In the genomic region with DNA sequence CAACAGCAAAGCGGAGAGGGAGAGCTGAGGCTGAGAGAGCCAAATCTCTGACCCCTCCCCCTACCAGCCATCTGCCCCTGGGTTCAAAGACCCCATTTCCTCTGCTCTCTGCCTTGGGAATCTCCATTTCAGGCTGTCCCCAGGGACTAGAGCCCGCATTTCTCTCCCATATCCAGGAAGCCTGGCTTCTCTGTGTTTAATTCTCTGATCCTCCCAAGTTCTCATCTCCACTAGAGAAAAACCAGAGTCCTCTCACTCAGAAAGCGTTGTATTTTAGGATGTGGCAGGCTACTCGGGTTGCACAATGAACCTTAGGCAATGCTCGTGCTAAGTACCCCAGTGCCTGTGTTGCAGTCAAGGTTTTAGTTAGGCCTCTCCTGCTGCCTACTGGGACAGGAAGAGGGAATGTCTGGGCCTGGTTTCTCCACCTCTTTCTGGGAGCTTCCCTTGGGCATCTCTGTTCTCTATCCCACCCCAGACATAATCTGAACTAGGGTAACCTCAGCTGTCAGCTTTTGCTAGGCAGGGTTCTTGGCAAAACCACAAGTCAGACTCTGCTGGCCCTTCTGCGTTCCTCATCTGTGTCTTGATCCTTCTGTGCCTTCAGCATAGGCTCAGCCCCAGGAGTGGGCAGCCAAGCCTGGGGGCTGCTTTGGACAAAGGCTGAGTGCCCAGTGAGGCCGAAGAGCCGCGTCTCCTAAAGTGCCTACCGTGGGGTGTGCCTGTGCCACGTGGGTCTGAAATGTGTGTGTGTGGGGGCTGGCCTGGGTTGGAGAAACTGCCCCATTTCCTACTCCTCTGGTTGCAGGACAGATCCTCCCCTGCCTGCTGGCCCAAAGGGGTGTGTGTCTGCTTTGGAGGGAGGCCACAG, we compare ENCODE assay signal across 8 cellular contexts.
DNase-seq lines count a peak whose midpoint lies in the region; ATAC-seq, FAIRE-seq and TF ChIP-seq lines count a peak whose summit lies in the region.

No MANE protein-coding gene starts in this region.

- no peaks in the 10 kb centered on the region for H4K20me1 ChIP-seq in K562 (replicated peaks; ENCODE audit: control insufficient read depth, insufficient read depth, low read length)

- no peak overlapping the region for H3K4me2 ChIP-seq in K562 (ENCODE audit: insufficient read depth, low read length)

- H3K36me3 ChIP-seq in K562 (ENCODE audit: control insufficient read depth, insufficient read depth, low read length) (no peaks in the 10 kb centered on the region), mucosa of rectum (ENCODE audit: control insufficient read depth in 2 of 2, insufficient read depth in 2 of 2, low read length in 2 of 2) (peaks cover 9 to 15% of the 10 kb centered on the region in 2 donors)

- CTCF ChIA-PET in K562 (lab: Yijun Ruan, JAX; ENCODE audit: low intra/inter-chr PET ratio) = no interaction called here
- CTCF ChIA-PET in activated CD8-positive, alpha-beta T cell treated with anti-CD3 and anti-CD28 coated beads for 36 hours (lab: Charles Lee) = no interaction called here

- no peak overlapping the region for H2AFZ ChIP-seq in K562 (ENCODE audit: low read depth, low read length)

- no peaks in the 10 kb centered on the region for H3K9me3 ChIP-seq in K562 (replicated peaks; ENCODE audit: control insufficient read depth, insufficient read depth, low read depth, low read length)
- no peaks in the 10 kb centered on the region for H3K9me3 ChIP-seq in mucosa of rectum (ENCODE audit: control insufficient read depth in 2 of 2, low read length in 2 of 2)

- H3K4me1 Mint-ChIP-seq in activated CD8-positive, alpha-beta T cell treated with anti-CD3 and anti-CD28 coated beads for 36 hours (ENCODE audit: low read depth) = peaks cover 22% of the 10 kb centered on the region

- no peak overlapping the region for H3K4me3 Mint-ChIP-seq in activated CD8-positive, alpha-beta T cell treated with anti-CD3 and anti-CD28 coated beads for 36 hours

- ATAC-seq in K562 = peak; percentile 42; the same call in 2 of the 3 replicates
- no peak for ATAC-seq in GM21526 (IDR thresholded peaks at IDR 0.05; ENCODE audit: low FRiP score, unreplicated experiment)
- ATAC-seq in GM18519 (IDR thresholded peaks at IDR 0.05; ENCODE audit: low FRiP score, unreplicated experiment) = no peak
- ATAC-seq in HG03469 (IDR thresholded peaks at IDR 0.05; ENCODE audit: unreplicated experiment) = no peak
- ATAC-seq in activated CD8-positive, alpha-beta T cell treated with anti-CD3 and anti-CD28 coated beads for 36 hours = no peak

- BruUV-seq in K562 (replicated peaks; lab: Mats Ljungman, UMichigan) = no TSS peak

- no peaks in the 10 kb centered on the region for H3K27me3 Mint-ChIP-seq in activated CD8-positive, alpha-beta T cell treated with anti-CD3 and anti-CD28 coated beads for 36 hours

- TF ChIP-seq POLR2A in K562 (conservative IDR thresholded peaks at IDR 0.05) = no peak

- peaks cover 9% of the 10 kb centered on the region for H3K36me3 Mint-ChIP-seq in activated CD8-positive, alpha-beta T cell treated with anti-CD3 and anti-CD28 coated beads for 36 hours (ENCODE audit: low read depth)

- no peaks in the 10 kb centered on the region for H3K79me2 ChIP-seq in K562 (ENCODE audit: control insufficient read depth, insufficient read depth, low read length)

- H3K4me1 ChIP-seq in K562 (replicated peaks in 1 of 2; ENCODE audit: control insufficient read depth in 2 of 2, insufficient read depth in 2 of 2, low read length in 2 of 2) = peaks cover 5 to 9% of the 10 kb centered on the region in 2 experiments; a peak in 2 of 5 replicates
- H3K4me1 ChIP-seq in mucosa of rectum (ENCODE audit: control insufficient read depth in 2 of 2, insufficient read depth in 2 of 2, low read length in 2 of 2) = peaks cover 27 to 31% of the 10 kb centered on the region in 2 donors

- in situ Hi-C loops in K562 (cut with MboI) = no loop called here

- H3K4me3 ChIP-seq in K562 (no peak overlapping the region), mucosa of rectum (ENCODE audit: low read length in 2 of 2) (no peak overlapping the region)

- H3K9me1 ChIP-seq in K562 (ENCODE audit: control insufficient read depth, insufficient read depth, low read length) = peaks cover 4% of the 10 kb centered on the region

- 57% methylated on average over 11 of the region's 11 CpGs for WGBS in K562 (ENCODE audit: insufficient coverage, low coverage, missing lambda C conversion rate)

- H3K9me3 Mint-ChIP-seq in activated CD8-positive, alpha-beta T cell treated with anti-CD3 and anti-CD28 coated beads for 36 hours = no peaks in the 10 kb centered on the region

- intact Hi-C loops in K562 (cut with micrococcal nuclease) = no loop called here
- intact Hi-C loops in activated CD8-positive, alpha-beta T cell treated with anti-CD3 and anti-CD28 coated beads for 36 hours (cut with micrococcal nuclease) = no loop called here

- no peak overlapping the region for H3K27ac Mint-ChIP-seq in activated CD8-positive, alpha-beta T cell treated with anti-CD3 and anti-CD28 coated beads for 36 hours

- FAIRE-seq in K562 (lab: Jason Lieb, UNC) = no peak

- no peak for TF ChIP-seq EP300 in K562 (IDR thresholded peaks at IDR 0.05; ENCODE audit: low read length)

- DNase-seq in Ammon's horn (ENCODE audit: low spot score) = peak; percentile 65
- peak; percentile 36 for DNase-seq in HuH-7 (ENCODE audit: low spot score)
- no peak for DNase-seq in K562 (ENCODE audit: extremely low read depth in 1 of 4, low spot score in 3 of 4)
- no peak for DNase-seq in activated CD8-positive, alpha-beta T cell treated with anti-CD3 and anti-CD28 coated beads for 36 hours

- peak overlapping the region in 1 of 2 experiments; percentile 72; a peak in 2 of 4 replicates for H3K9ac ChIP-seq in K562 (ENCODE audit: insufficient read depth in 1 of 2, low read depth in 2 of 2, low read length in 2 of 2)
- no peak overlapping the region for H3K9ac ChIP-seq in mucosa of rectum (ENCODE audit: low read depth in 1 of 2, low read length in 2 of 2)

- no peaks in the 10 kb centered on the region for H3K27me3 ChIP-seq in K562 (ENCODE audit: control insufficient read depth in 2 of 2, insufficient read depth in 2 of 2, low read length in 2 of 2)
- no peaks in the 10 kb centered on the region for H3K27me3 ChIP-seq in mucosa of rectum (ENCODE audit: control insufficient read depth in 2 of 2, insufficient read depth in 2 of 2, low read length in 2 of 2)

- POLR2A ChIA-PET in K562 (lab: Yijun Ruan, JAX) = interaction anchor here (0.6 to 1.3 kb wide), 3 partner anchors 15 to 895 kb away, joined by 3 to 5 read pairs (median 3); no protein-coding TSS in a partner anchor
- POLR2A ChIA-PET in activated CD8-positive, alpha-beta T cell treated with anti-CD3 and anti-CD28 coated beads for 36 hours (lab: Charles Lee) = interaction anchor here (0.8 kb wide), 1 partner anchor 12 kb away, joined by 3 read pairs; no protein-coding TSS in a partner anchor

- TF ChIP-seq CTCF in K562 (IDR thresholded peaks at IDR 0.05 in 2 of 3, conservative IDR thresholded peaks at IDR 0.05 in 1 of 3; ENCODE audit: insufficient read depth in 2 of 3, low read depth in 1 of 3, low read length in 3 of 3) = no peak
- TF ChIP-seq CTCF in activated CD8-positive, alpha-beta T cell treated with anti-CD3 and anti-CD28 coated beads for 36 hours (IDR thresholded peaks at IDR 0.05) = no peak

- H3K27ac ChIP-seq in K562 (ENCODE audit: extremely low read depth, low read depth, low read length) = no peak overlapping the region
- peak overlapping the region; percentile 67 to 84 for H3K27ac ChIP-seq in mucosa of rectum (ENCODE audit: low read depth in 2 of 2, low read length in 2 of 2)

- no peak for TF ChIP-seq RAD21 in K562 (CRISPR knock-in tag; conservative IDR thresholded peaks at IDR 0.05 in 1 of 2, IDR thresholded peaks at IDR 0.05 in 1 of 2)

TF ChIP-seq in K562, 482 proteins besides CTCF, POLR2A, EP300 and RAD21:
- no peak for TF ChIP-seq ATF1 (CRISPR knock-in tag; IDR thresholded peaks at IDR 0.05)
- peak; percentile 12; the same call in 1 of the 2 replicates for TF ChIP-seq ATF1 (tag; IDR thresholded peaks at IDR 0.05)
- TF ChIP-seq POU5F1 (IDR thresholded peaks at IDR 0.05; ENCODE audit: borderline replicate concordance, low read depth, low read length, partially characterized antibody) = no peak
- peak; percentile 57 for TF ChIP-seq CEBPB (tag; IDR thresholded peaks at IDR 0.05)
- TF ChIP-seq SMAD3 (CRISPR knock-in tag; conservative IDR thresholded peaks at IDR 0.05) = no peak
- no peak for TF ChIP-seq MEF2A (IDR thresholded peaks at IDR 0.05; ENCODE audit: control insufficient read depth, low read depth, low read length)
- peak; percentile 93 for TF ChIP-seq RFX5 (IDR thresholded peaks at IDR 0.05; ENCODE audit: low read depth, low read length)
- peak; percentile 28; the same call in 1 of the 2 replicates for TF ChIP-seq CREM (IDR thresholded peaks at IDR 0.05; ENCODE audit: low read depth)
TF ChIP-seq in K562: peak in this region for 4.

Comparison
In these comparisons a context has a peak if more than half of its experiments do, and no peak if none do; other contexts are left out.
1. DNase-seq: peak in Ammon's horn (single experiment) and HuH-7 (single experiment); none in K562 (0 of 4) and activated CD8-positive, alpha-beta T cell treated with anti-CD3 and anti-CD28 coated beads for 36 hours (single experiment).